12 cellular contexts compared by ENCODE assay signal in genomic region chr12:95201056-95201670, GRCh38. TPM values are rescaled to one million over a fixed set of nuclear protein-coding genes. Genes with fewer than 3 reads are reported as not detected.
DNase-seq lines count a peak whose midpoint lies in the region; ATAC-seq and TF ChIP-seq lines count a peak whose summit lies in the region.
"Had no signal": no experiment of that assay in that cellular context is flagged by ENCODE, and none has a peak within 500 bp of the region (broad histone marks: within the 10 kb centered on the region; RNA-seq: fewer than 3 reads in every experiment).

No MANE protein-coding gene starts in this region.

- WGBS in SK-N-SH (ENCODE audit: low lambda C conversion rate), result 56% methylated on average over 4 of the region's 4 CpGs

- H3K4me3 Mint-ChIP-seq in mesothelial cell of epicardium, result no peak overlapping the region

- H3K36me3 Mint-ChIP-seq in mesothelial cell of epicardium, result no peaks in the 10 kb centered on the region

- ATAC-seq in SK-N-SH treated with all-trans-retinoic acid at 6 μM for 48 hours (no peak), GM18858 (IDR thresholded peaks at IDR 0.05; ENCODE audit: unreplicated experiment) (no peak)

- H3K4me1 ChIP-seq in SK-N-SH (ENCODE audit: control insufficient read depth in 1 of 2, insufficient read depth in 2 of 2, low read depth in 1 of 2, low read length in 1 of 2), result peaks cover 13 to 56% of the 10 kb centered on the region in 2 experiments
- peaks cover 51% of the 10 kb centered on the region for H3K4me1 ChIP-seq in vagina

- no peak overlapping the region for H3K4me3 ChIP-seq in SK-N-SH (ENCODE audit: low read depth in 2 of 2, low read length in 1 of 2)
- no peak overlapping the region for H3K4me3 ChIP-seq in brain microvascular endothelial cell (ENCODE audit: low read depth, low read length)
- H3K4me3 ChIP-seq in vagina, result no peak overlapping the region

- H4K20me1 ChIP-seq in SK-N-SH (ENCODE audit: insufficient read depth), result no peaks in the 10 kb centered on the region

- H3K9me2 ChIP-seq in SK-N-SH, result no peaks in the 10 kb centered on the region

- CTCF ChIA-PET in SK-N-SH (lab: Yijun Ruan, JAX), result interaction anchor here (1.7 kb wide), 1 partner anchor 16 kb away, joined by 6 read pairs; the partner anchor contains the start of genes FGD6 and VEZT

- TF ChIP-seq CTCF in SK-N-SH (IDR thresholded peaks at IDR 0.05) (no peak), brain microvascular endothelial cell (IDR thresholded peaks at IDR 0.05; ENCODE audit: low read depth, low read length, missing control alignments) (no peak), mesothelial cell of epicardium (IDR thresholded peaks at IDR 0.05; ENCODE audit: unreplicated experiment) (no peak), vagina (IDR thresholded peaks at IDR 0.05) (no peak)

- H3K4me2 ChIP-seq in SK-N-SH, result peak overlapping the region; percentile 30

- POLR2A ChIA-PET in SK-N-SH (lab: Yijun Ruan, JAX), result interaction anchor here (0.7 kb wide), 1 partner anchor 18 kb away, joined by 3 read pairs; no protein-coding TSS in a partner anchor

- no peak for TF ChIP-seq EP300 in SK-N-SH (IDR thresholded peaks at IDR 0.05; ENCODE audit: borderline replicate concordance in 1 of 2, low read depth in 1 of 2, low read length in 1 of 2)

- no peaks in the 10 kb centered on the region for H3K27me3 Mint-ChIP-seq in mesothelial cell of epicardium (ENCODE audit: low read depth)

- TF ChIP-seq RAD21 in SK-N-SH (IDR thresholded peaks at IDR 0.05; ENCODE audit: low read length), result no peak

- H3K9ac ChIP-seq in SK-N-SH, result no peak overlapping the region; the same call in 1 of the 2 replicates

- no peaks in the 10 kb centered on the region for H3K9me3 Mint-ChIP-seq in mesothelial cell of epicardium
- H3K9me3 Mint-ChIP-seq: activated T-helper 2 cell treated with anti-CD3 and anti-CD28 coated beads, Interferon-gamma antibody, Interleukin-2, Interleukin-4, amounts not matched to agents 10 μg/mL and 5 μg/mL and 100 μg/mL, durations not matched to agents 14 hours and 24 hours and 36 hours had no signal

- no peak for TF ChIP-seq POLR2A in vagina (IDR thresholded peaks at IDR 0.05)
- no peak for TF ChIP-seq POLR2A in erythroblast (IDR thresholded peaks at IDR 0.05; ENCODE audit: low read length)

- H3K27me3 ChIP-seq in SK-N-SH (ENCODE audit: insufficient read depth), result no peaks in the 10 kb centered on the region
- H3K27me3 ChIP-seq in brain microvascular endothelial cell (replicated peaks), result no peaks in the 10 kb centered on the region
- no peaks in the 10 kb centered on the region for H3K27me3 ChIP-seq in vagina
- H3K27me3 ChIP-seq: neutrophil had no signal

- intact Hi-C loops in vagina (cut with DNase I), result no loop called here

- H3K27ac ChIP-seq in SK-N-SH (ENCODE audit: low read depth in 2 of 2, low read length in 1 of 2) (peak overlapping the region; percentile 62 to 87), brain microvascular endothelial cell (peak overlapping the region; percentile 99), vagina (peak overlapping the region; percentile 64)
- H3K27ac ChIP-seq: neutrophil, VCaP had no signal

- in situ Hi-C loops in brain microvascular endothelial cell (cut with HindIII; ENCODE audit: low pct_ligation_motif_present, low sequenced_read_pairs), result no loop called here

- no peak overlapping the region for H2AFZ ChIP-seq in SK-N-SH (ENCODE audit: low read depth)

- H3K9me3 ChIP-seq in SK-N-SH, result no peaks in the 10 kb centered on the region
- no peaks in the 10 kb centered on the region for H3K9me3 ChIP-seq in vagina
- H3K9me3 ChIP-seq: neutrophil had no signal

- DNase-seq in SK-N-SH (no peak), brain microvascular endothelial cell (peak; percentile 68), mesothelial cell of epicardium (ENCODE audit: low spot score in 2 of 2, unreplicated experiment in 2 of 2) (no peak), vagina (ENCODE audit: extremely low spot score in 2 of 2) (peak in 1 of 2 donors; percentile 13), SKM-1 treated with dmso at 0.1 percent for 144 hours (lab: John Stamatoyannopoulos, UW; ENCODE audit: unreplicated experiment) (no peak), erythroblast (lab: John Stamatoyannopoulos, UW) (no peak)
- DNase-seq: 8988T had no signal

- peaks cover 72% of the 10 kb centered on the region for H3K4me1 Mint-ChIP-seq in mesothelial cell of epicardium

- H3K27ac Mint-ChIP-seq in mesothelial cell of epicardium, result peak overlapping the region; percentile 81
- H3K27ac Mint-ChIP-seq: activated T-helper 2 cell treated with anti-CD3 and anti-CD28 coated beads, Interferon-gamma antibody, Interleukin-2, Interleukin-4, amounts not matched to agents 10 μg/mL and 5 μg/mL and 100 μg/mL, durations not matched to agents 14 hours and 24 hours and 36 hours had no signal

- H3K79me2 ChIP-seq in SK-N-SH (ENCODE audit: insufficient read depth), result peaks cover 72% of the 10 kb centered on the region

- no peaks in the 10 kb centered on the region for H3K36me3 ChIP-seq in SK-N-SH (replicated peaks in 1 of 2; ENCODE audit: control insufficient read depth in 1 of 2, insufficient read depth in 2 of 2, low read length in 1 of 2)
- H3K36me3 ChIP-seq in brain microvascular endothelial cell (replicated peaks), result no peaks in the 10 kb centered on the region
- H3K36me3 ChIP-seq in vagina, result no peaks in the 10 kb centered on the region
- H3K36me3 ChIP-seq: neutrophil had no signal

- H3F3A ChIP-seq in SK-N-SH (replicated peaks; ENCODE audit: insufficient read depth), result peaks cover 22% of the 10 kb centered on the region

TF ChIP-seq in SK-N-SH, 30 proteins besides CTCF, POLR2A, EP300 and RAD21 (continues in another document):
- TF ChIP-seq ELF1 (IDR thresholded peaks at IDR 0.05) (no peak), PBX3 (IDR thresholded peaks at IDR 0.05) (no peak), NFIC (IDR thresholded peaks at IDR 0.05; ENCODE audit: borderline replicate concordance) (no peak), TAF1 (IDR thresholded peaks at IDR 0.05; ENCODE audit: borderline replicate concordance, low read depth, low read length) (no peak)
- TF ChIP-seq, protein P1, sequence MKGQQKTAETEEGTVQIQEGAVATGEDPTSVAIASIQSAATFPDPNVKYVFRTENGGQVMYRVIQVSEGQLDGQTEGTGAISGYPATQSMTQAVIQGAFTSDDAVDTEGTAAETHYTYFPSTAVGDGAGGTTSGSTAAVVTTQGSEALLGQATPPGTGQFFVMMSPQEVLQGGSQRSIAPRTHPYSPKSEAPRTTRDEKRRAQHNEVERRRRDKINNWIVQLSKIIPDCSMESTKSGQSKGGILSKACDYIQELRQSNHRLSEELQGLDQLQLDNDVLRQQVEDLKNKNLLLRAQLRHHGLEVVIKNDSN (IDR thresholded peaks at IDR 0.05; ENCODE audit: borderline replicate concordance, low read depth), result no peak

TF ChIP-seq in SK-N-SH treated with all-trans-retinoic acid at 6 μM for 48 hours, 23 proteins besides CTCF, POLR2A, EP300 and RAD21 (continues in another document):
- TF ChIP-seq, protein P2, sequence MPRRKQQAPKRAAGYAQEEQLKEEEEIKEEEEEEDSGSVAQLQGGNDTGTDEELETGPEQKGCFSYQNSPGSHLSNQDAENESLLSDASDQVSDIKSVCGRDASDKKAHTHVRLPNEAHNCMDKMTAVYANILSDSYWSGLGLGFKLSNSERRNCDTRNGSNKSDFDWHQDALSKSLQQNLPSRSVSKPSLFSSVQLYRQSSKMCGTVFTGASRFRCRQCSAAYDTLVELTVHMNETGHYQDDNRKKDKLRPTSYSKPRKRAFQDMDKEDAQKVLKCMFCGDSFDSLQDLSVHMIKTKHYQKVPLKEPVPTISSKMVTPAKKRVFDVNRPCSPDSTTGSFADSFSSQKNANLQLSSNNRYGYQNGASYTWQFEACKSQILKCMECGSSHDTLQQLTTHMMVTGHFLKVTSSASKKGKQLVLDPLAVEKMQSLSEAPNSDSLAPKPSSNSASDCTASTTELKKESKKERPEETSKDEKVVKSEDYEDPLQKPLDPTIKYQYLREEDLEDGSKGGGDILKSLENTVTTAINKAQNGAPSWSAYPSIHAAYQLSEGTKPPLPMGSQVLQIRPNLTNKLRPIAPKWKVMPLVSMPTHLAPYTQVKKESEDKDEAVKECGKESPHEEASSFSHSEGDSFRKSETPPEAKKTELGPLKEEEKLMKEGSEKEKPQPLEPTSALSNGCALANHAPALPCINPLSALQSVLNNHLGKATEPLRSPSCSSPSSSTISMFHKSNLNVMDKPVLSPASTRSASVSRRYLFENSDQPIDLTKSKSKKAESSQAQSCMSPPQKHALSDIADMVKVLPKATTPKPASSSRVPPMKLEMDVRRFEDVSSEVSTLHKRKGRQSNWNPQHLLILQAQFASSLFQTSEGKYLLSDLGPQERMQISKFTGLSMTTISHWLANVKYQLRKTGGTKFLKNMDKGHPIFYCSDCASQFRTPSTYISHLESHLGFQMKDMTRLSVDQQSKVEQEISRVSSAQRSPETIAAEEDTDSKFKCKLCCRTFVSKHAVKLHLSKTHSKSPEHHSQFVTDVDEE (CRISPR knock-in tag; IDR thresholded peaks at IDR 0.05), result no peak
- TF ChIP-seq GLIS3 (CRISPR knock-in tag; IDR thresholded peaks at IDR 0.05) (no peak), ZC3H10 (CRISPR knock-in tag; IDR thresholded peaks at IDR 0.05) (no peak), BACH2 (CRISPR knock-in tag; IDR thresholded peaks at IDR 0.05; ENCODE audit: borderline replicate concordance) (no peak), PPARA (CRISPR knock-in tag; IDR thresholded peaks at IDR 0.05; ENCODE audit: borderline replicate concordance) (no peak)
- TF ChIP-seq, protein P3, sequence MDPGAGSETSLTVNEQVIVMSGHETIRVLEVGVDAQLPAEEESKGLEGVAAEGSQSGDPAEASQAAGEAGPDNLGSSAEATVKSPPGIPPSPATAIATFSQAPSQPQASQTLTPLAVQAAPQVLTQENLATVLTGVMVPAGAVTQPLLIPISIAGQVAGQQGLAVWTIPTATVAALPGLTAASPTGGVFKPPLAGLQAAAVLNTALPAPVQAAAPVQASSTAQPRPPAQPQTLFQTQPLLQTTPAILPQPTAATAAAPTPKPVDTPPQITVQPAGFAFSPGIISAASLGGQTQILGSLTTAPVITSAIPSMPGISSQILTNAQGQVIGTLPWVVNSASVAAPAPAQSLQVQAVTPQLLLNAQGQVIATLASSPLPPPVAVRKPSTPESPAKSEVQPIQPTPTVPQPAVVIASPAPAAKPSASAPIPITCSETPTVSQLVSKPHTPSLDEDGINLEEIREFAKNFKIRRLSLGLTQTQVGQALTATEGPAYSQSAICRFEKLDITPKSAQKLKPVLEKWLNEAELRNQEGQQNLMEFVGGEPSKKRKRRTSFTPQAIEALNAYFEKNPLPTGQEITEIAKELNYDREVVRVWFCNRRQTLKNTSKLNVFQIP (CRISPR knock-in tag; IDR thresholded peaks at IDR 0.05; ENCODE audit: borderline replicate concordance, low read depth), result no peak

RNA-seq across cellular contexts. Expression of gene FGD6, which starts 16.1 kb away (rescaled TPM):
- 2.8 and 3.8 TPM in 2 replicates for polyA plus RNA-seq in SK-N-SH (2012; rRNA removed)
- polyA plus RNA-seq in SK-N-SH (2012; cell fraction: cytosol; rRNA removed), result 2.4 and 2.7 TPM in 2 replicates
- 3.9 and 9.8 TPM in 2 replicates for polyA plus RNA-seq in SK-N-SH (2012; cell fraction: nucleus; rRNA removed)
- total RNA-seq in mesothelial cell of epicardium (17.5 to 18.2 TPM (median 18.0 TPM) in 3 replicates), vagina (17.7 TPM)

RNA-seq across cellular contexts. Expression of gene VEZT, which starts 16.4 kb away (rescaled TPM):
- 41.2 and 55.0 TPM in 2 replicates for polyA plus RNA-seq in SK-N-SH (2012; rRNA removed)
- polyA plus RNA-seq in SK-N-SH (2012; cell fraction: cytosol; rRNA removed), result 58.3 and 62.7 TPM in 2 replicates
- polyA plus RNA-seq in SK-N-SH (2012; cell fraction: nucleus; rRNA removed), result 20.6 and 53.6 TPM in 2 replicates
- total RNA-seq in mesothelial cell of epicardium (107 to 110 TPM (median 107 TPM) in 3 replicates), vagina (63.3 TPM)
